1 cellular context compared by ENCODE assay signal in the genomic region with DNA sequence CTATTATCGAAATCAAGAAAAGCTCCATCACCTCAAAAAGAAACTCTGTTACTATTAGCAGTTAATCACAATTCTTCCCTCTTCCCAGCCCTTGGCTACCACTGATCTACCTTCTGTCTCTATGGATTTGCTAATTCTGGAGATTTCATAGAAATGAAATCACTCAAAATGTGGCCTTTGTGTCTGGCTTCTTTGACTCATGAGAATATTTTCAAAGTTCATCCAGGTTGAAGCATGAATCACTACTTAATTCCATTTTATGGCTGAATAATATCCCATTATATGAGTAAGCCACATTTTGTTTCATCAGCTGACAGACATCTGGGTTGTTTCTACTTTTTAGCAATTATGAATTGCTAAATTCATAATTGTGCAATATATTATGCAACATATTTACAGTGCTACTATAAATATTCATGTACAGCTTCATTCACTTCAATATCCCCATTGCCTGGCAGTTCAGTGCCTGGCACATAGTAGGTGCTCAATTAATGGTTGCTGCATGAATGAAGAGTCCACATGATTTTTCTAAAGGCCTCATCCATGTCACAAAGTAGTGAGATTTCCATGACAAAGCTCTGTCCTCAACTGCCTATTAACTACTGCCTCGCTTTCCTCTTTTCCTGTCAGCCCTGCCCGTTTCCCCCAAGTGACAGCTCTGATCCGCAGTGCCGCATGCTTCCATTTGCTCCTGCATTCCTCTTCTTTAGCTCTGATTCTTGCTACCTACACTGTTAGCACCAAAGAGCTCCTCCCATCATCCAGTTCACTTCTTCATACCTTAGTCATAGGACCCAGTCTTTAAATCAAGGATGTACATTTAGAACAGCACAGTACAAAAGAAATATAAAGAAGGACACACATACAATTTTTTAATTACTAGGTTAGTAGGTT.
TF ChIP-seq lines count a peak whose summit lies in the region.

No MANE protein-coding gene starts in this region.

TF ChIP-seq in IMR-90, 13 proteins besides CTCF, POLR2A, EP300 and RAD21:
- peak; percentile 44; the same call in 1 of the 2 replicates for TF ChIP-seq USF2 (IDR thresholded peaks at IDR 0.05; ENCODE audit: low read depth, low read length)
- peak; percentile 85 for TF ChIP-seq FOS (IDR thresholded peaks at IDR 0.05; ENCODE audit: low read depth, low read length)
- no peak for TF ChIP-seq RCOR1 (IDR thresholded peaks at IDR 0.05; ENCODE audit: insufficient replicate concordance, low read length)
- TF ChIP-seq CEBPB (IDR thresholded peaks at IDR 0.05; ENCODE audit: low read depth, low read length), result peak; percentile 98
- TF ChIP-seq SMC3 (IDR thresholded peaks at IDR 0.05; ENCODE audit: low read depth, low read length), result no peak
- no peak for TF ChIP-seq NFE2L2 (IDR thresholded peaks at IDR 0.05; ENCODE audit: low read depth, low read length)
TF ChIP-seq in IMR-90: peak in this region for 3.
